23 cellular contexts compared by ENCODE assay signal in genomic region chr1:204973449-204973848, GRCh38.
"Had no signal": no experiment of that assay in that cellular context is flagged by ENCODE, and none has a peak within 500 bp of the region (broad histone marks: within the 10 kb centered on the region; RNA-seq: fewer than 3 reads in every experiment).

No MANE protein-coding gene starts in this region.

- H3K27ac ChIP-seq: KMS-11, RWPE1 had no signal

- H3K9ac ChIP-seq: KMS-11, SK-N-SH had no signal

- H3K9me2 ChIP-seq: SK-N-SH had no signal

- H3K4me2 ChIP-seq: KMS-11, SK-N-SH had no signal

- H3K9me3 ChIP-seq: SK-N-SH had no signal

- ATAC-seq: HepG2, Panc1, PC-3 had no signal

- DNase-seq: IMR-90, Kasumi-1, MV-4-11, NCI-H1048, NCI-H1105, NCI-H1417, NCI-H1436 treated with DMSO at 0.1 percent for 48 hours, NCI-H1694, NCI-H187 treated with DMSO at 0.1 percent for 48 hours, NCI-H2029 treated with DMSO at 0.1 percent for 48 hours, NCI-H2171 treated with DMSO at 0.1 percent for 48 hours, NCI-H345, NCI-H446 treated with DMSO at 0.1 percent for 48 hours, NCI-H510A treated with DMSO at 0.1 percent for 48 hours, NCI-H526, PC-3, SHP77, SK-N-SH, SW 1271 had no signal

- FAIRE-seq: HepG2 had no signal
